Comparison of ENCODE assay signal across 1 cellular context in genomic region chr19:48835734-48836088, GRCh38.
TF ChIP-seq lines count a peak whose summit lies in the region.

No MANE protein-coding gene starts in this region.

TF ChIP-seq in GM12878, 131 proteins besides CTCF, POLR2A, EP300 and RAD21 (continued from another document and continues in another):
- TF ChIP-seq, protein P1, sequence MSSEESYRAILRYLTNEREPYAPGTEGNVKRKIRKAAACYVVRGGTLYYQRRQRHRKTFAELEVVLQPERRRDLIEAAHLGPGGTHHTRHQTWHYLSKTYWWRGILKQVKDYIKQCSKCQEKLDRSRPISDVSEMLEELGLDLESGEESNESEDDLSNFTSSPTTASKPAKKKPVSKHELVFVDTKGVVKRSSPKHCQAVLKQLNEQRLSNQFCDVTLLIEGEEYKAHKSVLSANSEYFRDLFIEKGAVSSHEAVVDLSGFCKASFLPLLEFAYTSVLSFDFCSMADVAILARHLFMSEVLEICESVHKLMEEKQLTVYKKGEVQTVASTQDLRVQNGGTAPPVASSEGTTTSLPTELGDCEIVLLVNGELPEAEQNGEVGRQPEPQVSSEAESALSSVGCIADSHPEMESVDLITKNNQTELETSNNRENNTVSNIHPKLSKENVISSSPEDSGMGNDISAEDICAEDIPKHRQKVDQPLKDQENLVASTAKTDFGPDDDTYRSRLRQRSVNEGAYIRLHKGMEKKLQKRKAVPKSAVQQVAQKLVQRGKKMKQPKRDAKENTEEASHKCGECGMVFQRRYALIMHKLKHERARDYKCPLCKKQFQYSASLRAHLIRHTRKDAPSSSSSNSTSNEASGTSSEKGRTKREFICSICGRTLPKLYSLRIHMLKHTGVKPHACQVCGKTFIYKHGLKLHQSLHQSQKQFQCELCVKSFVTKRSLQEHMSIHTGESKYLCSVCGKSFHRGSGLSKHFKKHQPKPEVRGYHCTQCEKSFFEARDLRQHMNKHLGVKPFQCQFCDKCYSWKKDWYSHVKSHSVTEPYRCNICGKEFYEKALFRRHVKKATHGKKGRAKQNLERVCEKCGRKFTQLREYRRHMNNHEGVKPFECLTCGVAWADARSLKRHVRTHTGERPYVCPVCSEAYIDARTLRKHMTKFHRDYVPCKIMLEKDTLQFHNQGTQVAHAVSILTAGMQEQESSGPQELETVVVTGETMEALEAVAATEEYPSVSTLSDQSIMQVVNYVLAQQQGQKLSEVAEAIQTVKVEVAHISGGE (CRISPR knock-in tag; IDR thresholded peaks at IDR 0.05), result no peak
- TF ChIP-seq NFXL1 (IDR thresholded peaks at IDR 0.05; ENCODE audit: borderline replicate concordance) (peak; percentile 27; the same call in 1 of the 2 replicates), STAT1 (conservative IDR thresholded peaks at IDR 0.05) (no peak), ATF7 (IDR thresholded peaks at IDR 0.05; ENCODE audit: low read depth) (no peak; the same call in 1 of the 2 replicates), HDAC2 (IDR thresholded peaks at IDR 0.05) (no peak), TAF1 (IDR thresholded peaks at IDR 0.05; ENCODE audit: borderline replicate concordance, low read depth, low read length) (peak; percentile 29; the same call in 1 of the 2 replicates), RUNX3 (IDR thresholded peaks at IDR 0.05; ENCODE audit: low read length) (peak; percentile 61), POLR2AphosphoS5 (IDR thresholded peaks at IDR 0.05; ENCODE audit: low read length) (no peak; the same call in 1 of the 2 replicates), NFIC (IDR thresholded peaks at IDR 0.05; ENCODE audit: low read depth, low read length) (no peak), BHLHE40 (IDR thresholded peaks at IDR 0.05; ENCODE audit: borderline replicate concordance in 1 of 2, low read depth in 2 of 2, low read length in 1 of 2) (peak; percentile 62 to 79; a peak in 2 of 4 replicates), ELK1 (IDR thresholded peaks at IDR 0.05; ENCODE audit: low read depth, low read length) (no peak), NRF1 (conservative IDR thresholded peaks at IDR 0.05; ENCODE audit: low read depth, low read length) (no peak), USF1 (IDR thresholded peaks at IDR 0.05; ENCODE audit: borderline replicate concordance, extremely low read length, insufficient read depth, low read depth, low read length) (peak; percentile 84), MTA2 (IDR thresholded peaks at IDR 0.05; ENCODE audit: low read depth) (peak; percentile 57; the same call in 1 of the 2 replicates), ASH2L (IDR thresholded peaks at IDR 0.05; ENCODE audit: borderline replicate concordance, low read depth) (no peak), SPI1 (IDR thresholded peaks at IDR 0.05; ENCODE audit: borderline replicate concordance, insufficient read depth, low read depth, low read length) (0 out of 2 replicates have a peak, but pooled peaks have one; percentile 7), ZNF207 (IDR thresholded peaks at IDR 0.05; ENCODE audit: borderline replicate concordance) (no peak), YY1 (IDR thresholded peaks at IDR 0.05; ENCODE audit: low read depth, low read length) (peak; percentile 62; the same call in 1 of the 2 replicates), MEF2B (IDR thresholded peaks at IDR 0.05; ENCODE audit: partially characterized antibody, poor library complexity, severe bottlenecking) (peak; percentile 17), NR2F1 (conservative IDR thresholded peaks at IDR 0.05) (peak; percentile 92), RFX5 (IDR thresholded peaks at IDR 0.05; ENCODE audit: low read depth, low read length) (no peak), RBBP5 (conservative IDR thresholded peaks at IDR 0.05) (no peak), IRF4 (IDR thresholded peaks at IDR 0.05; ENCODE audit: low read depth, low read length) (peak; percentile 60; the same call in 1 of the 2 replicates), SREBF2 (IDR thresholded peaks at IDR 0.05; ENCODE audit: low read length) (no peak), ZNF622 (IDR thresholded peaks at IDR 0.05) (no peak), POLR2AphosphoS2 (IDR thresholded peaks at IDR 0.05; ENCODE audit: low read depth, low read length) (peak; percentile 71; the same call in 1 of the 2 replicates), LARP7 (IDR thresholded peaks at IDR 0.05) (peak; percentile 73; the same call in 1 of the 2 replicates), CBX5 (IDR thresholded peaks at IDR 0.05; ENCODE audit: low read depth) (no peak), FOXK2 (IDR thresholded peaks at IDR 0.05) (no peak; the same call in 1 of the 2 replicates), REST (IDR thresholded peaks at IDR 0.05; ENCODE audit: low read depth, low read length) (no peak), TCF3 (IDR thresholded peaks at IDR 0.05; ENCODE audit: borderline replicate concordance, insufficient read depth, low read depth, low read length) (no peak), PAX5 (IDR thresholded peaks at IDR 0.05; ENCODE audit: borderline replicate concordance, low read depth, low read length) (no peak), NFYA (IDR thresholded peaks at IDR 0.05; ENCODE audit: borderline replicate concordance, low read depth, low read length) (no peak), SUZ12 (IDR thresholded peaks at IDR 0.05; ENCODE audit: unreplicated experiment) (no peak), RELA (IDR thresholded peaks at IDR 0.05; ENCODE audit: borderline replicate concordance, partially characterized antibody) (peak; percentile 13)
- TF ChIP-seq, protein P2, sequence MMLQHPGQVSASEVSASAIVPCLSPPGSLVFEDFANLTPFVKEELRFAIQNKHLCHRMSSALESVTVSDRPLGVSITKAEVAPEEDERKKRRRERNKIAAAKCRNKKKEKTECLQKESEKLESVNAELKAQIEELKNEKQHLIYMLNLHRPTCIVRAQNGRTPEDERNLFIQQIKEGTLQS (IDR thresholded peaks at IDR 0.05; ENCODE audit: borderline replicate concordance, extremely low read depth, low read depth, low read length), result peak; percentile 70; the same call in 1 of the 2 replicates
- TF ChIP-seq, protein P3, sequence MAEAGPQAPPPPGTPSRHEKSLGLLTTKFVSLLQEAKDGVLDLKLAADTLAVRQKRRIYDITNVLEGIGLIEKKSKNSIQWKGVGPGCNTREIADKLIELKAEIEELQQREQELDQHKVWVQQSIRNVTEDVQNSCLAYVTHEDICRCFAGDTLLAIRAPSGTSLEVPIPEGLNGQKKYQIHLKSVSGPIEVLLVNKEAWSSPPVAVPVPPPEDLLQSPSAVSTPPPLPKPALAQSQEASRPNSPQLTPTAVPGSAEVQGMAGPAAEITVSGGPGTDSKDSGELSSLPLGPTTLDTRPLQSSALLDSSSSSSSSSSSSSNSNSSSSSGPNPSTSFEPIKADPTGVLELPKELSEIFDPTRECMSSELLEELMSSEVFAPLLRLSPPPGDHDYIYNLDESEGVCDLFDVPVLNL (IDR thresholded peaks at IDR 0.05; ENCODE audit: low read depth, low read length), result no peak
- TF ChIP-seq, protein P4, sequence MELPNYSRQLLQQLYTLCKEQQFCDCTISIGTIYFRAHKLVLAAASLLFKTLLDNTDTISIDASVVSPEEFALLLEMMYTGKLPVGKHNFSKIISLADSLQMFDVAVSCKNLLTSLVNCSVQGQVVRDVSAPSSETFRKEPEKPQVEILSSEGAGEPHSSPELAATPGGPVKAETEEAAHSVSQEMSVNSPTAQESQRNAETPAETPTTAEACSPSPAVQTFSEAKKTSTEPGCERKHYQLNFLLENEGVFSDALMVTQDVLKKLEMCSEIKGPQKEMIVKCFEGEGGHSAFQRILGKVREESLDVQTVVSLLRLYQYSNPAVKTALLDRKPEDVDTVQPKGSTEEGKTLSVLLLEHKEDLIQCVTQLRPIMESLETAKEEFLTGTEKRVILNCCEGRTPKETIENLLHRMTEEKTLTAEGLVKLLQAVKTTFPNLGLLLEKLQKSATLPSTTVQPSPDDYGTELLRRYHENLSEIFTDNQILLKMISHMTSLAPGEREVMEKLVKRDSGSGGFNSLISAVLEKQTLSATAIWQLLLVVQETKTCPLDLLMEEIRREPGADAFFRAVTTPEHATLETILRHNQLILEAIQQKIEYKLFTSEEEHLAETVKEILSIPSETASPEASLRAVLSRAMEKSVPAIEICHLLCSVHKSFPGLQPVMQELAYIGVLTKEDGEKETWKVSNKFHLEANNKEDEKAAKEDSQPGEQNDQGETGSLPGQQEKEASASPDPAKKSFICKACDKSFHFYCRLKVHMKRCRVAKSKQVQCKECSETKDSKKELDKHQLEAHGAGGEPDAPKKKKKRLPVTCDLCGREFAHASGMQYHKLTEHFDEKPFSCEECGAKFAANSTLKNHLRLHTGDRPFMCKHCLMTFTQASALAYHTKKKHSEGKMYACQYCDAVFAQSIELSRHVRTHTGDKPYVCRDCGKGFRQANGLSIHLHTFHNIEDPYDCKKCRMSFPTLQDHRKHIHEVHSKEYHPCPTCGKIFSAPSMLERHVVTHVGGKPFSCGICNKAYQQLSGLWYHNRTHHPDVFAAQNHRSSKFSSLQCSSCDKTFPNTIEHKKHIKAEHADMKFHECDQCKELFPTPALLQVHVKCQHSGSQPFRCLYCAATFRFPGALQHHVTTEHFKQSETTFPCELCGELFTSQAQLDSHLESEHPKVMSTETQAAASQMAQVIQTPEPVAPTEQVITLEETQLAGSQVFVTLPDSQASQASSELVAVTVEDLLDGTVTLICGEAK (IDR thresholded peaks at IDR 0.05; ENCODE audit: borderline replicate concordance), result no peak
- TF ChIP-seq, protein P5, sequence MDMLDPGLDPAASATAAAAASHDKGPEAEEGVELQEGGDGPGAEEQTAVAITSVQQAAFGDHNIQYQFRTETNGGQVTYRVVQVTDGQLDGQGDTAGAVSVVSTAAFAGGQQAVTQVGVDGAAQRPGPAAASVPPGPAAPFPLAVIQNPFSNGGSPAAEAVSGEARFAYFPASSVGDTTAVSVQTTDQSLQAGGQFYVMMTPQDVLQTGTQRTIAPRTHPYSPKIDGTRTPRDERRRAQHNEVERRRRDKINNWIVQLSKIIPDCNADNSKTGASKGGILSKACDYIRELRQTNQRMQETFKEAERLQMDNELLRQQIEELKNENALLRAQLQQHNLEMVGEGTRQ (IDR thresholded peaks at IDR 0.05; ENCODE audit: borderline replicate concordance, low read depth, low read length), result peak; percentile 87
- TF ChIP-seq, protein P6, sequence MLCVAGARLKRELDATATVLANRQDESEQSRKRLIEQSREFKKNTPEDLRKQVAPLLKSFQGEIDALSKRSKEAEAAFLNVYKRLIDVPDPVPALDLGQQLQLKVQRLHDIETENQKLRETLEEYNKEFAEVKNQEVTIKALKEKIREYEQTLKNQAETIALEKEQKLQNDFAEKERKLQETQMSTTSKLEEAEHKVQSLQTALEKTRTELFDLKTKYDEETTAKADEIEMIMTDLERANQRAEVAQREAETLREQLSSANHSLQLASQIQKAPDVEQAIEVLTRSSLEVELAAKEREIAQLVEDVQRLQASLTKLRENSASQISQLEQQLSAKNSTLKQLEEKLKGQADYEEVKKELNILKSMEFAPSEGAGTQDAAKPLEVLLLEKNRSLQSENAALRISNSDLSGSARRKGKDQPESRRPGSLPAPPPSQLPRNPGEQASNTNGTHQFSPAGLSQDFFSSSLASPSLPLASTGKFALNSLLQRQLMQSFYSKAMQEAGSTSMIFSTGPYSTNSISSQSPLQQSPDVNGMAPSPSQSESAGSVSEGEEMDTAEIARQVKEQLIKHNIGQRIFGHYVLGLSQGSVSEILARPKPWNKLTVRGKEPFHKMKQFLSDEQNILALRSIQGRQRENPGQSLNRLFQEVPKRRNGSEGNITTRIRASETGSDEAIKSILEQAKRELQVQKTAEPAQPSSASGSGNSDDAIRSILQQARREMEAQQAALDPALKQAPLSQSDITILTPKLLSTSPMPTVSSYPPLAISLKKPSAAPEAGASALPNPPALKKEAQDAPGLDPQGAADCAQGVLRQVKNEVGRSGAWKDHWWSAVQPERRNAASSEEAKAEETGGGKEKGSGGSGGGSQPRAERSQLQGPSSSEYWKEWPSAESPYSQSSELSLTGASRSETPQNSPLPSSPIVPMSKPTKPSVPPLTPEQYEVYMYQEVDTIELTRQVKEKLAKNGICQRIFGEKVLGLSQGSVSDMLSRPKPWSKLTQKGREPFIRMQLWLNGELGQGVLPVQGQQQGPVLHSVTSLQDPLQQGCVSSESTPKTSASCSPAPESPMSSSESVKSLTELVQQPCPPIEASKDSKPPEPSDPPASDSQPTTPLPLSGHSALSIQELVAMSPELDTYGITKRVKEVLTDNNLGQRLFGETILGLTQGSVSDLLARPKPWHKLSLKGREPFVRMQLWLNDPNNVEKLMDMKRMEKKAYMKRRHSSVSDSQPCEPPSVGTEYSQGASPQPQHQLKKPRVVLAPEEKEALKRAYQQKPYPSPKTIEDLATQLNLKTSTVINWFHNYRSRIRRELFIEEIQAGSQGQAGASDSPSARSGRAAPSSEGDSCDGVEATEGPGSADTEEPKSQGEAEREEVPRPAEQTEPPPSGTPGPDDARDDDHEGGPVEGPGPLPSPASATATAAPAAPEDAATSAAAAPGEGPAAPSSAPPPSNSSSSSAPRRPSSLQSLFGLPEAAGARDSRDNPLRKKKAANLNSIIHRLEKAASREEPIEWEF (IDR thresholded peaks at IDR 0.05; ENCODE audit: insufficient replicate concordance, low read depth, low read length), result no peak
